In genomic region chr5:159183247-159183646, GRCh38 we compare ENCODE assay signal across 18 cellular contexts. TPM values are rescaled to one million over a fixed set of nuclear protein-coding genes. Genes with fewer than 3 reads are reported as not detected.
A peak's percentile ranks its signal among the peaks of the same experiment; 100 is the strongest.
DNase-seq lines count a peak whose midpoint lies in the region; TF ChIP-seq lines count a peak whose summit lies in the region.
"Had no signal": no experiment of that assay in that cellular context is flagged by ENCODE, and none has a peak within 500 bp of the region (broad histone marks: within the 10 kb centered on the region; RNA-seq: fewer than 3 reads in every experiment).

No MANE protein-coding gene starts in this region.

- peaks cover 90% of the 10 kb centered on the region for H3K79me2 ChIP-seq in Karpas-422 (ENCODE audit: low read length)
- H3K79me2 ChIP-seq in smooth muscle cell (ENCODE audit: low read depth), result peaks cover 35% of the 10 kb centered on the region

- no peaks in the 10 kb centered on the region for H3K9me3 Mint-ChIP-seq in activated CD4-positive, alpha-beta T cell treated with anti-CD3 and anti-CD28 coated beads, Interleukin-2, amount 10 ng/mL, durations not matched to agents 24 days and 14 days
- no peaks in the 10 kb centered on the region for H3K9me3 Mint-ChIP-seq in activated CD4-positive, alpha-beta T cell treated with anti-CD3 and anti-CD28 coated beads, Interleukin-2, amount 10 ng/mL, durations not matched to agents 7 days and 5 days
- H3K9me3 Mint-ChIP-seq: activated T-helper 1 cell treated with anti-CD3 and anti-CD28 coated beads, Interleukin-12 subunit alpha, Interleukin-12 subunit beta, Interleukin-2, Interleukin-4 antibody, amounts not matched to agents 30 ng/mL and 10 ng/mL and 1 ng/mL, durations not matched to agents 14 hours and 24 hours and 36 hours; CD8-positive, alpha-beta memory T cell had no signal

- no peak overlapping the region for H3K4me3 Mint-ChIP-seq in activated CD4-positive, alpha-beta T cell treated with anti-CD3 and anti-CD28 coated beads, Interleukin-2, amount 10 ng/mL, durations not matched to agents 24 days and 14 days
- H3K4me3 Mint-ChIP-seq in activated CD4-positive, alpha-beta T cell treated with anti-CD3 and anti-CD28 coated beads, Interleukin-2, amount 10 ng/mL, durations not matched to agents 7 days and 5 days, result no peak overlapping the region
- H3K4me3 Mint-ChIP-seq: activated T-helper 1 cell treated with anti-CD3 and anti-CD28 coated beads, Interleukin-12 subunit alpha, Interleukin-12 subunit beta, Interleukin-2, Interleukin-4 antibody, amounts not matched to agents 30 ng/mL and 10 ng/mL and 1 ng/mL, durations not matched to agents 14 hours and 24 hours and 36 hours; CD8-positive, alpha-beta memory T cell had no signal

- no peaks in the 10 kb centered on the region for H3K9me2 ChIP-seq in Karpas-422 (replicated peaks; ENCODE audit: insufficient read depth, low read length)

- peaks cover 54% of the 10 kb centered on the region for H3F3A ChIP-seq in smooth muscle cell (ENCODE audit: low read depth)

- POLR2A ChIA-PET in activated CD4-positive, alpha-beta T cell treated with anti-CD3 and anti-CD28 coated beads, Interleukin-2, amount 10 ng/mL, durations not matched to agents 7 days and 5 days (lab: Charles Lee), result no interaction called here

- WGBS in smooth muscle cell (ENCODE audit: low lambda C conversion rate), result 0% methylated on average over 1 of the region's 1 CpG

- peaks cover 50% of the 10 kb centered on the region for H3K4me1 ChIP-seq in Karpas-422 (ENCODE audit: low read length)
- peaks cover 73% of the 10 kb centered on the region for H3K4me1 ChIP-seq in smooth muscle cell (ENCODE audit: low read depth)

- peak overlapping the region; percentile 36 for H3K27ac ChIP-seq in Karpas-422 (ENCODE audit: low read length)
- H3K27ac ChIP-seq in epithelial cell of prostate, result peak overlapping the region; percentile 14
- peak overlapping the region; percentile 99 for H3K27ac ChIP-seq in smooth muscle cell (ENCODE audit: low read depth)
- H3K27ac ChIP-seq: ovary had no signal

- CTCF ChIA-PET in activated CD4-positive, alpha-beta T cell treated with anti-CD3 and anti-CD28 coated beads, Interleukin-2, amount 10 ng/mL, durations not matched to agents 7 days and 5 days (lab: Charles Lee), result no interaction called here

- H3K4me1 Mint-ChIP-seq in activated CD4-positive, alpha-beta T cell treated with anti-CD3 and anti-CD28 coated beads, Interleukin-2, amount 10 ng/mL, durations not matched to agents 24 days and 14 days, result peaks cover 49% of the 10 kb centered on the region
- H3K4me1 Mint-ChIP-seq in activated CD4-positive, alpha-beta T cell treated with anti-CD3 and anti-CD28 coated beads, Interleukin-2, amount 10 ng/mL, durations not matched to agents 7 days and 5 days, result peaks cover 55% of the 10 kb centered on the region

- no peak overlapping the region for H3K4me3 ChIP-seq in Karpas-422 (ENCODE audit: low read length)
- H3K4me3 ChIP-seq in smooth muscle cell, result no peak overlapping the region
- H3K4me3 ChIP-seq: ovary, skin epidermis had no signal

- H3K36me3 ChIP-seq in Karpas-422 (ENCODE audit: insufficient read depth, low read length), result peaks cover 20% of the 10 kb centered on the region; the same call in 1 of the 2 replicates
- H3K36me3 ChIP-seq in smooth muscle cell (ENCODE audit: low read depth), result no peaks in the 10 kb centered on the region
- H3K36me3 ChIP-seq: ovary had no signal

- TF ChIP-seq CTCF in smooth muscle cell (IDR thresholded peaks at IDR 0.05; ENCODE audit: borderline replicate concordance, insufficient read depth, poor library complexity, severe bottlenecking), result no peak

- H3K4me2 ChIP-seq in Karpas-422 (ENCODE audit: low read depth, low read length, poor library complexity, severe bottlenecking) (no peak overlapping the region), smooth muscle cell (peak overlapping the region; percentile 67)

- H3K27me3 Mint-ChIP-seq in activated CD4-positive, alpha-beta T cell treated with anti-CD3 and anti-CD28 coated beads, Interleukin-2, amount 10 ng/mL, durations not matched to agents 24 days and 14 days, result no peaks in the 10 kb centered on the region
- H3K27me3 Mint-ChIP-seq in activated CD4-positive, alpha-beta T cell treated with anti-CD3 and anti-CD28 coated beads, Interleukin-2, amount 10 ng/mL, durations not matched to agents 7 days and 5 days, result no peaks in the 10 kb centered on the region
- H3K27me3 Mint-ChIP-seq: CD8-positive, alpha-beta memory T cell had no signal

- no peak overlapping the region for H2AFZ ChIP-seq in Karpas-422 (ENCODE audit: low read length)
- H2AFZ ChIP-seq in smooth muscle cell (ENCODE audit: low read depth), result no peak overlapping the region

- H3K27me3 ChIP-seq in Karpas-422 (ENCODE audit: low read length) (no peaks in the 10 kb centered on the region), smooth muscle cell (ENCODE audit: low read depth) (no peaks in the 10 kb centered on the region)
- H3K27me3 ChIP-seq: ovary had no signal

- peaks cover 50% of the 10 kb centered on the region for H3K36me3 Mint-ChIP-seq in activated CD4-positive, alpha-beta T cell treated with anti-CD3 and anti-CD28 coated beads, Interleukin-2, amount 10 ng/mL, durations not matched to agents 24 days and 14 days (ENCODE audit: low read depth)
- H3K36me3 Mint-ChIP-seq in activated CD4-positive, alpha-beta T cell treated with anti-CD3 and anti-CD28 coated beads, Interleukin-2, amount 10 ng/mL, durations not matched to agents 7 days and 5 days (ENCODE audit: low read depth), result peaks cover 55% of the 10 kb centered on the region

- no peaks in the 10 kb centered on the region for H4K20me1 ChIP-seq in Karpas-422 (ENCODE audit: insufficient read depth, low read depth, low read length)
- H4K20me1 ChIP-seq in smooth muscle cell (ENCODE audit: low read depth), result no peaks in the 10 kb centered on the region

- H3K27ac Mint-ChIP-seq in activated CD4-positive, alpha-beta T cell treated with anti-CD3 and anti-CD28 coated beads, Interleukin-2, amount 10 ng/mL, durations not matched to agents 24 days and 14 days, result peak overlapping the region; percentile 52
- no peak overlapping the region for H3K27ac Mint-ChIP-seq in activated CD4-positive, alpha-beta T cell treated with anti-CD3 and anti-CD28 coated beads, Interleukin-2, amount 10 ng/mL, durations not matched to agents 7 days and 5 days

- intact Hi-C loops in activated CD4-positive, alpha-beta T cell treated with anti-CD3 and anti-CD28 coated beads, Interleukin-2, amount 10 ng/mL, durations not matched to agents 24 days and 14 days (cut with micrococcal nuclease), result no loop called here

- no peak for DNase-seq in activated CD4-positive, alpha-beta T cell treated with anti-CD3 and anti-CD28 coated beads, Interleukin-2, amount 10 ng/mL, durations not matched to agents 24 days and 14 days
- DNase-seq in activated CD4-positive, alpha-beta T cell treated with anti-CD3 and anti-CD28 coated beads, Interleukin-2, amount 10 ng/mL, durations not matched to agents 7 days and 5 days, result no peak
- DNase-seq in Karpas-422 (peak; percentile 48), epithelial cell of prostate (ENCODE audit: low read depth, low spot score) (no peak), smooth muscle cell (lab: John Stamatoyannopoulos, UW; ENCODE audit: unreplicated experiment) (no peak), NCI-H2107 (lab: John Stamatoyannopoulos, UW) (no peak), HK-2 (ENCODE audit: unreplicated experiment) (no peak), NCI-H446 (lab: John Stamatoyannopoulos, UW) (no peak)
- DNase-seq: 8988T; activated CD4-positive, alpha-beta T cell treated with anti-CD3 and anti-CD28 coated beads for 48 hours; CD8-positive, alpha-beta memory T cell; NCI-H1105 treated with DMSO at 0.1 percent for 48 hours; NCI-H226; ovary; SIG-M5; stimulated activated naive CD4-positive, alpha-beta T cell treated with Interleukin-2 at 50 U/mL for 16 hours had no signal

- H3K9me3 ChIP-seq in Karpas-422 (ENCODE audit: low read length) (no peaks in the 10 kb centered on the region), smooth muscle cell (replicated peaks; ENCODE audit: low read depth) (no peaks in the 10 kb centered on the region)
- H3K9me3 ChIP-seq: ovary had no signal

- H3K9ac ChIP-seq in Karpas-422 (ENCODE audit: low read length) (no peak overlapping the region), smooth muscle cell (ENCODE audit: low read depth) (peak overlapping the region; percentile 38)

RNA-seq across cellular contexts. Expression of gene RNF145, which starts 26.1 kb away (rescaled TPM):
- 141 and 149 TPM in 2 replicates for total RNA-seq in activated CD4-positive, alpha-beta T cell treated with anti-CD3 and anti-CD28 coated beads, Interleukin-2, amount 10 ng/mL, durations not matched to agents 24 days and 14 days
- total RNA-seq in activated CD4-positive, alpha-beta T cell treated with anti-CD3 and anti-CD28 coated beads, Interleukin-2, amount 10 ng/mL, durations not matched to agents 7 days and 5 days, result 100 to 1,000 TPM; 133 to 145 TPM
- total RNA-seq in Karpas-422 (2014; rRNA removed; shearing (Covaris generic); ENCODE audit: low replicate concordance), result 68.7 and 113 TPM in 2 replicates
- 74.3 and 74.8 TPM in 2 replicates for total RNA-seq in smooth muscle cell
- 24.3 and 25.0 TPM in 2 replicates for polyA plus RNA-seq in smooth muscle cell

Comparison
In these comparisons a context has a peak if more than half of its experiments do, and no peak if none do; other contexts are left out.
1. H3K27ac ChIP-seq: peak in every context shown above with its lines; median percentile 99 in smooth muscle cell; 36 in Karpas-422; 14 in epithelial cell of prostate.